ENCODE assay signal across 15 cellular contexts in genomic region chr1:31159869-31160611, GRCh38.
"Had no signal": no experiment of that assay in that cellular context is flagged by ENCODE, and none has a peak within 500 bp of the region (broad histone marks: within the 10 kb centered on the region; RNA-seq: fewer than 3 reads in every experiment).

No MANE protein-coding gene starts in this region.

- H3K27ac ChIP-seq: lower lobe of right lung, suprapubic skin, transverse colon, WERI-Rb-1 had no signal

- H3K9me3 ChIP-seq: lower lobe of right lung, suprapubic skin, transverse colon had no signal

- H3K4me3 Mint-ChIP-seq: activated naive CD8-positive, alpha-beta T cell; dendritic cell treated with granulocyte-macrophage colony-stimulating factor and Interleukin-4, amounts not matched to agents 40 ng/mL and 50 ng/mL, for 4 days; stimulated activated naive CD8-positive, alpha-beta T cell treated with anti-CD3 and anti-CD28 coated beads, Interleukin-15, amount 100 ng/mL, for 72 hours; T-cell had no signal

- H3K27me3 ChIP-seq: suprapubic skin, transverse colon had no signal

- H3K36me3 ChIP-seq: lower lobe of right lung, suprapubic skin, transverse colon, WERI-Rb-1 had no signal

- H3K9me3 Mint-ChIP-seq: dendritic cell treated with granulocyte-macrophage colony-stimulating factor and Interleukin-4, amounts not matched to agents 40 ng/mL and 50 ng/mL, for 4 days; nephron; stimulated activated naive CD8-positive, alpha-beta T cell treated with anti-CD3 and anti-CD28 coated beads, Interleukin-15, amount 100 ng/mL, for 72 hours; T-cell had no signal

- H3K4me3 ChIP-seq: lower lobe of right lung, suprapubic skin, transverse colon had no signal

- DNase-seq: activated CD4-positive, alpha-beta T cell treated with anti-CD3 and anti-CD28 coated beads, Interleukin-2, amount 50 U/mL, for 4 hours; activated gamma-delta T cell; amniotic stem cell; effector memory CD4-positive, alpha-beta T cell; foreskin fibroblast; lower lobe of right lung; occipital lobe; stimulated activated naive CD8-positive, alpha-beta T cell treated with anti-CD3 and anti-CD28 coated beads, Interleukin-15, amount 100 ng/mL, for 72 hours; T-cell; transverse colon; WERI-Rb-1 had no signal

- ATAC-seq: lower lobe of right lung; stimulated activated naive CD8-positive, alpha-beta T cell treated with anti-CD3 and anti-CD28 coated beads, Interleukin-15, amount 100 ng/mL, for 72 hours; T-cell had no signal

- H3K27ac Mint-ChIP-seq: activated naive CD8-positive, alpha-beta T cell; dendritic cell treated with granulocyte-macrophage colony-stimulating factor and Interleukin-4, amounts not matched to agents 40 ng/mL and 50 ng/mL, for 4 days; nephron; T-cell had no signal

- H3K36me3 Mint-ChIP-seq: activated naive CD8-positive, alpha-beta T cell; T-cell had no signal
